Comparison of ENCODE assay signal across 1 cellular context in genomic region chr6:139485742-139486475, GRCh38.
TF ChIP-seq lines count a peak whose summit lies in the region.

No MANE protein-coding gene starts in this region.

TF ChIP-seq in GM23338, 12 proteins besides CTCF, POLR2A, EP300 and RAD21 (continued from another document):
- no peak for TF ChIP-seq REST (IDR thresholded peaks at IDR 0.05; ENCODE audit: unreplicated experiment)
- no peak for TF ChIP-seq EZH2phosphoT487 (IDR thresholded peaks at IDR 0.05; ENCODE audit: unreplicated experiment)
